9 cellular contexts compared by ENCODE assay signal in the genomic region with DNA sequence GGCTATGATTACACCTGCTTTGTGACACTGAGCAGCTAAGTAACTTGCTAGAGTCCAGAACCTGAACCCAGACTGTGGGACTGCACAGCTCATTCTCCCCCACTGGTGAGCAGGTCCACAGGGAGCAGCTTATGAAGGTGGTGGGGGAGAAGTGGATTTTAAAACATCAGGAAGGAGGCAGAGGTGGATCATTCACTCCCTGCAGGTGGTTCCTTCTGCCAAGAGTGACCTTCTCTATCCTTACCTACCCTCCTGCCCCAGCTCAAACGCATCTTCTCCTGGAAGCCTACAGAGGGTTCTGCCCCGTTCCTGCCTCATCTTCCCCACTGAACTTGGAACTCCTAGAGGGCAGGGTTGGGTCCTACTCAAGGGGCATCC. TPM values are rescaled to one million over a fixed set of nuclear protein-coding genes. Genes with fewer than 3 reads are reported as not detected.
DNase-seq lines count a peak whose midpoint lies in the region; ATAC-seq and TF ChIP-seq lines count a peak whose summit lies in the region.
"Had no signal": no experiment of that assay in that cellular context is flagged by ENCODE, and none has a peak within 500 bp of the region (broad histone marks: within the 10 kb centered on the region; RNA-seq: fewer than 3 reads in every experiment).

No MANE protein-coding gene starts in this region.

- TF ChIP-seq RAD21 in neural cell (conservative IDR thresholded peaks at IDR 0.05): no peak

- no peaks in the 10 kb centered on the region for H3K9me2 ChIP-seq in neural cell (ENCODE audit: insufficient read depth, low read length)

- peaks cover 2% of the 10 kb centered on the region for H3K4me1 ChIP-seq in NT2/D1 (ENCODE audit: insufficient read depth, insufficient read length)

- H3K27ac ChIP-seq in C4-2B: peak overlapping the region; percentile 72
- H3K27ac ChIP-seq in neural cell (ENCODE audit: low read length): no peak overlapping the region

- peak overlapping the region; percentile 14 for H3K4me2 ChIP-seq in neural cell (ENCODE audit: low read length)

- TF ChIP-seq EP300 in neural cell (conservative IDR thresholded peaks at IDR 0.05; ENCODE audit: poor library complexity, severe bottlenecking): no peak

- peak overlapping the region; percentile 53 for H3K9ac ChIP-seq in NT2/D1 (ENCODE audit: insufficient read length, low read depth)
- H3K9ac ChIP-seq in neural cell (ENCODE audit: low read length): peak overlapping the region; percentile 95

- H3K27me3 Mint-ChIP-seq in effector memory CD8-positive, alpha-beta T cell: no peaks in the 10 kb centered on the region
- peaks cover 23% of the 10 kb centered on the region for H3K27me3 Mint-ChIP-seq in HFFc6 (ENCODE audit: insufficient read depth)

- ATAC-seq in effector memory CD8-positive, alpha-beta T cell (replicated peaks): no peak

- peaks cover 15% of the 10 kb centered on the region for H3K79me2 ChIP-seq in neural cell (replicated peaks; ENCODE audit: insufficient read depth, low read length)

- H3K4me3 ChIP-seq in NT2/D1 (ENCODE audit: insufficient read length, low read depth): peak overlapping the region; percentile 68
- peak overlapping the region; percentile 99 for H3K4me3 ChIP-seq in neural cell (ENCODE audit: low read length)

- DNase-seq in NT2/D1 (ENCODE audit: low read depth, low spot score): no peak
- DNase-seq in effector memory CD8-positive, alpha-beta T cell: no peak
- no peak for DNase-seq in HFFc6
- DNase-seq in Kasumi-1 (lab: John Stamatoyannopoulos, UW): no peak
- DNase-seq in LoVo (ENCODE audit: low spot score): no peak
- DNase-seq in inferior parietal cortex (ENCODE audit: extremely low spot score): no peak

- H3K27ac Mint-ChIP-seq in effector memory CD8-positive, alpha-beta T cell: no peak overlapping the region
- H3K27ac Mint-ChIP-seq in HFFc6: no peak overlapping the region

- H4K20me1 ChIP-seq in neural cell (ENCODE audit: insufficient read depth): no peaks in the 10 kb centered on the region

- peaks cover 5 to 7% of the 10 kb centered on the region in 2 donors for H3K4me1 Mint-ChIP-seq in effector memory CD8-positive, alpha-beta T cell (ENCODE audit: low read depth in 2 of 2)
- H3K4me1 Mint-ChIP-seq in HFFc6 (ENCODE audit: low read depth): no peaks in the 10 kb centered on the region

- no peaks in the 10 kb centered on the region for H3F3A ChIP-seq in neural cell (ENCODE audit: insufficient read depth, low read length, poor library complexity, severe bottlenecking)

- no peak for TF ChIP-seq CTCF in C4-2B (conservative IDR thresholded peaks at IDR 0.05)
- no peak for TF ChIP-seq CTCF in neural cell (IDR thresholded peaks at IDR 0.05; ENCODE audit: poor library complexity, severe bottlenecking)
- TF ChIP-seq CTCF in HFFc6 (IDR thresholded peaks at IDR 0.05): no peak

- H3K27me3 ChIP-seq in NT2/D1 (ENCODE audit: insufficient read depth, insufficient read length): peaks cover 27% of the 10 kb centered on the region
- H3K27me3 ChIP-seq in neural cell (ENCODE audit: insufficient read depth, low read depth, low read length): no peaks in the 10 kb centered on the region

- peak overlapping the region; percentile 72 for H2AFZ ChIP-seq in neural cell (ENCODE audit: low read depth, low read length)

- H3K4me3 Mint-ChIP-seq in effector memory CD8-positive, alpha-beta T cell: peak overlapping the region; percentile 68 to 71
- H3K4me3 Mint-ChIP-seq in HFFc6: no peak overlapping the region

- H3K9me3 ChIP-seq in NT2/D1 (ENCODE audit: insufficient read depth, low read length): peaks cover 3% of the 10 kb centered on the region; the same call in 1 of the 2 replicates
- no peaks in the 10 kb centered on the region for H3K9me3 ChIP-seq in neural cell (ENCODE audit: low read length)

- no peaks in the 10 kb centered on the region for H3K9me3 Mint-ChIP-seq in effector memory CD8-positive, alpha-beta T cell
- H3K9me3 Mint-ChIP-seq in HFFc6: peaks cover under 1% of the 10 kb centered on the region; the same call in 1 of the 2 replicates

- H3K36me3 ChIP-seq in NT2/D1 (ENCODE audit: insufficient read depth, insufficient read length, low read length): peaks cover 23% of the 10 kb centered on the region
- H3K36me3 ChIP-seq in neural cell (ENCODE audit: insufficient read depth, low read length): no peaks in the 10 kb centered on the region

- H3K36me3 Mint-ChIP-seq in effector memory CD8-positive, alpha-beta T cell (ENCODE audit: insufficient read depth): peaks cover 4% of the 10 kb centered on the region
- no peaks in the 10 kb centered on the region for H3K36me3 Mint-ChIP-seq in HFFc6 (ENCODE audit: low read depth)

TF ChIP-seq in neural cell, 6 proteins besides CTCF, POLR2A, EP300 and RAD21:
- TF ChIP-seq TAF1 (IDR thresholded peaks at IDR 0.05; ENCODE audit: low read depth) (peak; percentile 0), MXI1 (conservative IDR thresholded peaks at IDR 0.05; ENCODE audit: poor library complexity, severe bottlenecking) (no peak)

RNA-seq across cellular contexts. Expression of a gene that starts 0.5 kb away (rescaled TPM):
- polyA plus RNA-seq in neural cell: 135 TPM in 2 replicates
- 43.6 and 50.5 TPM in 2 replicates for polyA minus RNA-seq in neural cell
- under 1 TPM in 4 of 6 experiments, not detected in 2; 0.20 to 0.43 (median 0.30) TPM for total RNA-seq in HFFc6 (2021; fragmentation: NEBNext Ultra II Directional; extraction: Animal tissue kit (Norgen Biotek cat#: 25700))

RNA-seq across cellular contexts. Expression of a gene that starts 56.3 kb away (rescaled TPM):
- polyA plus RNA-seq in neural cell: not detected in 2 replicates
- polyA minus RNA-seq in neural cell: not detected in 2 replicates
- total RNA-seq in HFFc6 (2021; fragmentation: NEBNext Ultra II Directional; extraction: Animal tissue kit (Norgen Biotek cat#: 25700)): not detected
- total RNA-seq: Daoy had no signal
